Comparison of ENCODE assay signal across 1 cellular context in the genomic region with DNA sequence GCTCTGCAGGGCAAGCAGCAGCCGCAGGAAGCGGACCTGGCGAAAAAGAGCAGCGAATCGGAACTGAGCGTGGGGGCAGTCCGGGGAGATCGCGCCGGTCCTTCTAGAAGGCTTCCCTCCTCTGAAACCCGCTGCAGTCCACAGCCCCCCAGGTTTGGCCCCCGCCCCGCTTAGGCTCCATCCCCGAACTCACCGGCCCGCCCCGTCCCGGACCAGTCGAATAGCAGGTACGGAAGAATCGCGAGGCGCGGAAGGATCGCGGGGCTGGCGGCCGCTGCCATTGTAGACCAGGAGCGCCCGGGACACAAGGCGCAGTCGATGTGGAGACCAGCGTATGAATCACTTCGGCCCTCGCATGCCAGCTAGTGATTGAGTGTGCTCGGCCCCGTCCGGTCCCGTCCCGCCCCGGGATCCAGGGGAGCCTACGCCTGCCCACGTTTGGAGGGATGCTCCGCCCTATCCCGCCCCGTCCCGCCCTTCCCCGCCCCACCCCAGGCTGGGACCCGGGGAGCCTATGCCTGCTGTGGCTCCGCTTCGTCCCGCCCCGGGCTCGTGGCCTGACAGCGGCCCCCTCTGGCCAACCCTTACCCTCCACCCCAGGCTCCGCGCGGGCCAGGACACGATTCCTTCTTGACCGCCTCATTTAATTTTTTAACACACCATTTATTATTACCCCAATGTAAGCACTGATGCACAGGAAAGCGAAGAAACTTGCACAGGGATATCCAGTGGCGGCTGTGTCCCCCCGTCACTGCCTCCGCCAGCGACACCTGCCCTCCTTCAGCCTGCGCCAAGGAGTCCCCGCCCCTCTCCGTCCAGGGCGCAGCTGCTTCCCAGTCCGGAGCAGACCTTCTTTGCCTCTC.
A peak's percentile ranks its signal among the peaks of the same experiment; 100 is the strongest.
TF ChIP-seq lines count a peak whose summit lies in the region.

Gene ULBP3, minus strand, starts transcription at position 336 of the 863 bp plus-strand sequence. Its CDS starts 55 bp downstream, at position 281.

TF ChIP-seq in HepG2, 621 proteins besides CTCF, POLR2A, EP300 and RAD21 (continued from another document and continues in another):
- TF ChIP-seq, protein P1, sequence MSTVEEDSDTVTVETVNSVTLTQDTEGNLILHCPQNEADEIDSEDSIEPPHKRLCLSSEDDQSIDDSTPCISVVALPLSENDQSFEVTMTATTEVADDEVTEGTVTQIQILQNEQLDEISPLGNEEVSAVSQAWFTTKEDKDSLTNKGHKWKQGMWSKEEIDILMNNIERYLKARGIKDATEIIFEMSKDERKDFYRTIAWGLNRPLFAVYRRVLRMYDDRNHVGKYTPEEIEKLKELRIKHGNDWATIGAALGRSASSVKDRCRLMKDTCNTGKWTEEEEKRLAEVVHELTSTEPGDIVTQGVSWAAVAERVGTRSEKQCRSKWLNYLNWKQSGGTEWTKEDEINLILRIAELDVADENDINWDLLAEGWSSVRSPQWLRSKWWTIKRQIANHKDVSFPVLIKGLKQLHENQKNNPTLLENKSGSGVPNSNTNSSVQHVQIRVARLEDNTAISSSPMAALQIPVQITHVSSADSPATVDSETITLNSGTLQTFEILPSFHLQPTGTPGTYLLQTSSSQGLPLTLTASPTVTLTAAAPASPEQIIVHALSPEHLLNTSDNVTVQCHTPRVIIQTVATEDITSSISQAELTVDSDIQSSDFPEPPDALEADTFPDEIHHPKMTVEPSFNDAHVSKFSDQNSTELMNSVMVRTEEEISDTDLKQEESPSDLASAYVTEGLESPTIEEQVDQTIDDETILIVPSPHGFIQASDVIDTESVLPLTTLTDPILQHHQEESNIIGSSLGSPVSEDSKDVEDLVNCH (CRISPR knock-in tag; IDR thresholded peaks at IDR 0.05), result no peak
- peak; percentile 15 for TF ChIP-seq TEAD3 (CRISPR knock-in tag; optimal IDR thresholded peaks at IDR 0.05; ENCODE audit: borderline replicate concordance)
- no peak for TF ChIP-seq ZMYM4 (CRISPR knock-in tag; IDR thresholded peaks at IDR 0.05)
- TF ChIP-seq ZNF83 (CRISPR knock-in tag; IDR thresholded peaks at IDR 0.05; ENCODE audit: borderline replicate concordance), result no peak; the same call in 1 of the 2 replicates
- TF ChIP-seq, protein P2, sequence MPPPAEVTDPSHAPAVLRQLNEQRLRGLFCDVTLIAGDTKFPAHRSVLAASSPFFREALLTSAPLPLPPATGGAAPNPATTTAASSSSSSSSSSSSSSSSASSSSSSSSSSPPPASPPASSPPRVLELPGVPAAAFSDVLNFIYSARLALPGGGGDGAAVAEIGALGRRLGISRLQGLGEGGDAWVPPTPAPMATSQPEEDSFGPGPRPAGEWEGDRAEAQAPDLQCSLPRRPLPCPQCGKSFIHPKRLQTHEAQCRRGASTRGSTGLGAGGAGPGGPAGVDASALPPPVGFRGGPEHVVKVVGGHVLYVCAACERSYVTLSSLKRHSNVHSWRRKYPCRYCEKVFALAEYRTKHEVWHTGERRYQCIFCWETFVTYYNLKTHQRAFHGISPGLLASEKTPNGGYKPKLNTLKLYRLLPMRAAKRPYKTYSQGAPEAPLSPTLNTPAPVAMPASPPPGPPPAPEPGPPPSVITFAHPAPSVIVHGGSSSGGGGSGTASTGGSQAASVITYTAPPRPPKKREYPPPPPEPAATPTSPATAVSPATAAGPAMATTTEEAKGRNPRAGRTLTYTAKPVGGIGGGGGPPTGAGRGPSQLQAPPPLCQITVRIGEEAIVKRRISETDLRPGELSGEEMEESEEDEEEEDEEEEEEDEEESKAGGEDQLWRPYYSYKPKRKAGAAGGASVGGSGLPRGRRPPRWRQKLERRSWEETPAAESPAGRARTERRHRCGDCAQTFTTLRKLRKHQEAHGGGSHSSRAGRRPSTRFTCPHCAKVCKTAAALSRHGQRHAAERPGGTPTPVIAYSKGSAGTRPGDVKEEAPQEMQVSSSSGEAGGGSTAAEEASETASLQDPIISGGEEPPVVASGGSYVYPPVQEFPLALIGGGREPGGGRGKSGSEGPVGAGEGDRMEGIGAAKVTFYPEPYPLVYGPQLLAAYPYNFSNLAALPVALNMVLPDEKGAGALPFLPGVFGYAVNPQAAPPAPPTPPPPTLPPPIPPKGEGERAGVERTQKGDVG (CRISPR knock-in tag; IDR thresholded peaks at IDR 0.05; ENCODE audit: borderline replicate concordance), result no peak
- TF ChIP-seq, protein P3, sequence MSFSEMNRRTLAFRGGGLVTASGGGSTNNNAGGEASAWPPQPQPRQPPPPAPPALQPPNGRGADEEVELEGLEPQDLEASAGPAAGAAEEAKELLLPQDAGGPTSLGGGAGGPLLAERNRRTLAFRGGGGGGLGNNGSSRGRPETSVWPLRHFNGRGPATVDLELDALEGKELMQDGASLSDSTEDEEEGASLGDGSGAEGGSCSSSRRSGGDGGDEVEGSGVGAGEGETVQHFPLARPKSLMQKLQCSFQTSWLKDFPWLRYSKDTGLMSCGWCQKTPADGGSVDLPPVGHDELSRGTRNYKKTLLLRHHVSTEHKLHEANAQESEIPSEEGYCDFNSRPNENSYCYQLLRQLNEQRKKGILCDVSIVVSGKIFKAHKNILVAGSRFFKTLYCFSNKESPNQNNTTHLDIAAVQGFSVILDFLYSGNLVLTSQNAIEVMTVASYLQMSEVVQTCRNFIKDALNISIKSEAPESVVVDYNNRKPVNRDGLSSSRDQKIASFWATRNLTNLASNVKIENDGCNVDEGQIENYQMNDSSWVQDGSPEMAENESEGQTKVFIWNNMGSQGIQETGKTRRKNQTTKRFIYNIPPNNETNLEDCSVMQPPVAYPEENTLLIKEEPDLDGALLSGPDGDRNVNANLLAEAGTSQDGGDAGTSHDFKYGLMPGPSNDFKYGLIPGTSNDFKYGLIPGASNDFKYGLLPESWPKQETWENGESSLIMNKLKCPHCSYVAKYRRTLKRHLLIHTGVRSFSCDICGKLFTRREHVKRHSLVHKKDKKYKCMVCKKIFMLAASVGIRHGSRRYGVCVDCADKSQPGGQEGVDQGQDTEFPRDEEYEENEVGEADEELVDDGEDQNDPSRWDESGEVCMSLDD (CRISPR knock-in tag; IDR thresholded peaks at IDR 0.05; ENCODE audit: borderline replicate concordance), result no peak
- no peak for TF ChIP-seq JUNB (CRISPR knock-in tag; IDR thresholded peaks at IDR 0.05; ENCODE audit: borderline replicate concordance)
- TF ChIP-seq, protein P4, sequence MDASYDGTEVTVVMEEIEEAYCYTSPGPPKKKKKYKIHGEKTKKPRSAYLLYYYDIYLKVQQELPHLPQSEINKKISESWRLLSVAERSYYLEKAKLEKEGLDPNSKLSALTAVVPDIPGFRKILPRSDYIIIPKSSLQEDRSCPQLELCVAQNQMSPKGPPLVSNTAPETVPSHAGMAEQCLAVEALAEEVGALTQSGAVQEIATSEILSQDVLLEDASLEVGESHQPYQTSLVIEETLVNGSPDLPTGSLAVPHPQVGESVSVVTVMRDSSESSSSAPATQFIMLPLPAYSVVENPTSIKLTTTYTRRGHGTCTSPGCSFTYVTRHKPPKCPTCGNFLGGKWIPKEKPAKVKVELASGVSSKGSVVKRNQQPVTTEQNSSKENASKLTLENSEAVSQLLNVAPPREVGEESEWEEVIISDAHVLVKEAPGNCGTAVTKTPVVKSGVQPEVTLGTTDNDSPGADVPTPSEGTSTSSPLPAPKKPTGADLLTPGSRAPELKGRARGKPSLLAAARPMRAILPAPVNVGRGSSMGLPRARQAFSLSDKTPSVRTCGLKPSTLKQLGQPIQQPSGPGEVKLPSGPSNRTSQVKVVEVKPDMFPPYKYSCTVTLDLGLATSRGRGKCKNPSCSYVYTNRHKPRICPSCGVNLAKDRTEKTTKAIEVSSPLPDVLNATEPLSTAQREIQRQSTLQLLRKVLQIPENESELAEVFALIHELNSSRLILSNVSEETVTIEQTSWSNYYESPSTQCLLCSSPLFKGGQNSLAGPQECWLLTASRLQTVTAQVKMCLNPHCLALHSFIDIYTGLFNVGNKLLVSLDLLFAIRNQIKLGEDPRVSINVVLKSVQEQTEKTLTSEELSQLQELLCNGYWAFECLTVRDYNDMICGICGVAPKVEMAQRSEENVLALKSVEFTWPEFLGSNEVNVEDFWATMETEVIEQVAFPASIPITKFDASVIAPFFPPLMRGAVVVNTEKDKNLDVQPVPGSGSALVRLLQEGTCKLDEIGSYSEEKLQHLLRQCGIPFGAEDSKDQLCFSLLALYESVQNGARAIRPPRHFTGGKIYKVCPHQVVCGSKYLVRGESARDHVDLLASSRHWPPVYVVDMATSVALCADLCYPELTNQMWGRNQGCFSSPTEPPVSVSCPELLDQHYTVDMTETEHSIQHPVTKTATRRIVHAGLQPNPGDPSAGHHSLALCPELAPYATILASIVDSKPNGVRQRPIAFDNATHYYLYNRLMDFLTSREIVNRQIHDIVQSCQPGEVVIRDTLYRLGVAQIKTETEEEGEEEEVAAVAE (CRISPR knock-in tag; IDR thresholded peaks at IDR 0.05; ENCODE audit: borderline replicate concordance), result no peak
- TF ChIP-seq, protein P5, sequence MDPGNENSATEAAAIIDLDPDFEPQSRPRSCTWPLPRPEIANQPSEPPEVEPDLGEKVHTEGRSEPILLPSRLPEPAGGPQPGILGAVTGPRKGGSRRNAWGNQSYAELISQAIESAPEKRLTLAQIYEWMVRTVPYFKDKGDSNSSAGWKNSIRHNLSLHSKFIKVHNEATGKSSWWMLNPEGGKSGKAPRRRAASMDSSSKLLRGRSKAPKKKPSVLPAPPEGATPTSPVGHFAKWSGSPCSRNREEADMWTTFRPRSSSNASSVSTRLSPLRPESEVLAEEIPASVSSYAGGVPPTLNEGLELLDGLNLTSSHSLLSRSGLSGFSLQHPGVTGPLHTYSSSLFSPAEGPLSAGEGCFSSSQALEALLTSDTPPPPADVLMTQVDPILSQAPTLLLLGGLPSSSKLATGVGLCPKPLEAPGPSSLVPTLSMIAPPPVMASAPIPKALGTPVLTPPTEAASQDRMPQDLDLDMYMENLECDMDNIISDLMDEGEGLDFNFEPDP (CRISPR knock-in tag; conservative IDR thresholded peaks at IDR 0.05), result no peak
- no peak for TF ChIP-seq ZNF317 (CRISPR knock-in tag; IDR thresholded peaks at IDR 0.05)
- no peak for TF ChIP-seq REPIN1 (CRISPR knock-in tag; IDR thresholded peaks at IDR 0.05; ENCODE audit: borderline replicate concordance, low read depth)
- no peak for TF ChIP-seq ZNF329 (CRISPR knock-in tag; IDR thresholded peaks at IDR 0.05; ENCODE audit: low read depth)
- TF ChIP-seq ZNF670 (CRISPR knock-in tag; IDR thresholded peaks at IDR 0.05; ENCODE audit: borderline replicate concordance), result no peak
- no peak for TF ChIP-seq ZNF333 (CRISPR knock-in tag; IDR thresholded peaks at IDR 0.05; ENCODE audit: borderline replicate concordance)
- no peak for TF ChIP-seq ZNF33B (CRISPR knock-in tag; IDR thresholded peaks at IDR 0.05)
- TF ChIP-seq, protein P6, sequence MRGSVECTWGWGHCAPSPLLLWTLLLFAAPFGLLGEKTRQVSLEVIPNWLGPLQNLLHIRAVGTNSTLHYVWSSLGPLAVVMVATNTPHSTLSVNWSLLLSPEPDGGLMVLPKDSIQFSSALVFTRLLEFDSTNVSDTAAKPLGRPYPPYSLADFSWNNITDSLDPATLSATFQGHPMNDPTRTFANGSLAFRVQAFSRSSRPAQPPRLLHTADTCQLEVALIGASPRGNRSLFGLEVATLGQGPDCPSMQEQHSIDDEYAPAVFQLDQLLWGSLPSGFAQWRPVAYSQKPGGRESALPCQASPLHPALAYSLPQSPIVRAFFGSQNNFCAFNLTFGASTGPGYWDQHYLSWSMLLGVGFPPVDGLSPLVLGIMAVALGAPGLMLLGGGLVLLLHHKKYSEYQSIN (CRISPR knock-in tag; IDR thresholded peaks at IDR 0.05; ENCODE audit: borderline replicate concordance), result no peak
- no peak for TF ChIP-seq ZNF761 (CRISPR knock-in tag; conservative IDR thresholded peaks at IDR 0.05)
- peak; percentile 65 for TF ChIP-seq ZNF777 (CRISPR knock-in tag; IDR thresholded peaks at IDR 0.05)
- no peak for TF ChIP-seq ATRX (CRISPR knock-in tag; IDR thresholded peaks at IDR 0.05; ENCODE audit: borderline replicate concordance)
- TF ChIP-seq, protein P7, sequence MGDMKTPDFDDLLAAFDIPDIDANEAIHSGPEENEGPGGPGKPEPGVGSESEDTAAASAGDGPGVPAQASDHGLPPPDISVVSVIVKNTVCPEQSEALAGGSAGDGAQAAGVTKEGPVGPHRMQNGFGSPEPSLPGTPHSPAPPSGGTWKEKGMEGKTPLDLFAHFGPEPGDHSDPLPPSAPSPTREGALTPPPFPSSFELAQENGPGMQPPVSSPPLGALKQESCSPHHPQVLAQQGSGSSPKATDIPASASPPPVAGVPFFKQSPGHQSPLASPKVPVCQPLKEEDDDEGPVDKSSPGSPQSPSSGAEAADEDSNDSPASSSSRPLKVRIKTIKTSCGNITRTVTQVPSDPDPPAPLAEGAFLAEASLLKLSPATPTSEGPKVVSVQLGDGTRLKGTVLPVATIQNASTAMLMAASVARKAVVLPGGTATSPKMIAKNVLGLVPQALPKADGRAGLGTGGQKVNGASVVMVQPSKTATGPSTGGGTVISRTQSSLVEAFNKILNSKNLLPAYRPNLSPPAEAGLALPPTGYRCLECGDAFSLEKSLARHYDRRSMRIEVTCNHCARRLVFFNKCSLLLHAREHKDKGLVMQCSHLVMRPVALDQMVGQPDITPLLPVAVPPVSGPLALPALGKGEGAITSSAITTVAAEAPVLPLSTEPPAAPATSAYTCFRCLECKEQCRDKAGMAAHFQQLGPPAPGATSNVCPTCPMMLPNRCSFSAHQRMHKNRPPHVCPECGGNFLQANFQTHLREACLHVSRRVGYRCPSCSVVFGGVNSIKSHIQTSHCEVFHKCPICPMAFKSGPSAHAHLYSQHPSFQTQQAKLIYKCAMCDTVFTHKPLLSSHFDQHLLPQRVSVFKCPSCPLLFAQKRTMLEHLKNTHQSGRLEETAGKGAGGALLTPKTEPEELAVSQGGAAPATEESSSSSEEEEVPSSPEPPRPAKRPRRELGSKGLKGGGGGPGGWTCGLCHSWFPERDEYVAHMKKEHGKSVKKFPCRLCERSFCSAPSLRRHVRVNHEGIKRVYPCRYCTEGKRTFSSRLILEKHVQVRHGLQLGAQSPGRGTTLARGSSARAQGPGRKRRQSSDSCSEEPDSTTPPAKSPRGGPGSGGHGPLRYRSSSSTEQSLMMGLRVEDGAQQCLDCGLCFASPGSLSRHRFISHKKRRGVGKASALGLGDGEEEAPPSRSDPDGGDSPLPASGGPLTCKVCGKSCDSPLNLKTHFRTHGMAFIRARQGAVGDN (CRISPR knock-in tag; IDR thresholded peaks at IDR 0.05), result peak; percentile 45
- TF ChIP-seq ZNF180 (CRISPR knock-in tag; IDR thresholded peaks at IDR 0.05; ENCODE audit: borderline replicate concordance, low read depth), result no peak
- TF ChIP-seq U2AF1 (optimal IDR thresholded peaks at IDR 0.05; ENCODE audit: low read depth, low read length), result no peak
- TF ChIP-seq ZNF331 (CRISPR knock-in tag; IDR thresholded peaks at IDR 0.05), result no peak
- TF ChIP-seq ZNF567 (CRISPR knock-in tag; IDR thresholded peaks at IDR 0.05; ENCODE audit: borderline replicate concordance), result no peak
- no peak for TF ChIP-seq ADNP (CRISPR knock-in tag; IDR thresholded peaks at IDR 0.05)
- no peak for TF ChIP-seq NBN (conservative IDR thresholded peaks at IDR 0.05)
- no peak for TF ChIP-seq SKIL (CRISPR knock-in tag; IDR thresholded peaks at IDR 0.05; ENCODE audit: borderline replicate concordance)
- TF ChIP-seq ZNF749 (CRISPR knock-in tag; IDR thresholded peaks at IDR 0.05; ENCODE audit: borderline replicate concordance), result no peak
- no peak for TF ChIP-seq AGO1 (IDR thresholded peaks at IDR 0.05; ENCODE audit: low read depth, low read length, poor library complexity, severe bottlenecking)
